29 cellular contexts compared by ENCODE assay signal in the genomic region with DNA sequence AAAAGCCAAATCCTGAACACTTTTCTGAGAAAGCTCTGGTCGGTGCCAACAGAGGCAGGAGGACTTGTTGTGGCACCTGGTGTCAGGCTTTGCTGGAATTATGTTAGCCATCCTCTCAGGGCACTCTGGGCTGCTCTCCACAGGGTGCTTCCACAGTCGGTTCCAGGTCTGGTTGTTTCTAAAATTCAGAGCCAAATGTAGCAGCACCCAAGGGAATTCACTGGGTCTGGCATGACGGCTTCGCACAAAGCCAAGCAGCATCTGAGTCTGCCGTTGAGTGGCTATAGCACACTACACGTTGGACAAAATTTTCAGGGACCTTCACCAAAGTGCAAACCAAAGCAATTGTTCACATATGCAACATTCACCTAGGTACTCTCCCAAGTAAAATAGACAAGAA.
"Had no signal": no experiment of that assay in that cellular context is flagged by ENCODE, and none has a peak within 500 bp of the region (broad histone marks: within the 10 kb centered on the region; RNA-seq: fewer than 3 reads in every experiment).

No MANE protein-coding gene starts in this region.

- H3K27me3 Mint-ChIP-seq: activated naive CD8-positive, alpha-beta T cell; brain had no signal

- DNase-seq: activated CD4-positive, alpha-beta T cell treated with anti-CD3 and anti-CD28 coated beads for 4 hours; activated CD4-positive, alpha-beta T cell treated with anti-CD3 and anti-CD28 coated beads, Interleukin-2, amount 50 U/mL, for 4 hours; activated effector memory CD4-positive, alpha-beta T cell treated with Interleukin-2 at 50 U/mL for 16 hours; activated naive CD4-positive, alpha-beta T cell treated with Interleukin-2 at 50 U/mL for 16 hours; activated T-cell treated with anti-CD3 and anti-CD28 coated beads for 4 hours; activated T-cell treated with anti-CD3 and anti-CD28 coated beads, Interleukin-2, amount 50 U/mL, for 72 hours; adrenal gland; cerebellar nuclear complex; colonic mucosa; effector memory CD4-positive, alpha-beta T cell; islet precursor cell; left ventricle myocardium inferior; mesendoderm; natural killer cell; posterior cingulate gyrus; stimulated activated CD4-positive, alpha-beta T cell treated with anti-CD3 and anti-CD28 coated beads, Interleukin-15, amount 100 ng/mL, for 24 hours; stimulated activated naive CD4-positive, alpha-beta T cell; tibial artery; upper lobe of right lung had no signal

- H3K36me3 ChIP-seq: adrenal gland, ascending aorta, cardiac muscle cell, colonic mucosa, gastroesophageal sphincter, left ventricle myocardium inferior, suprapubic skin, tibial artery, upper lobe of right lung had no signal

- H3K27ac ChIP-seq: adrenal gland, ascending aorta, cardiac muscle cell, colonic mucosa, gastroesophageal sphincter, hepatocyte, left ventricle myocardium inferior, suprapubic skin, tibial artery, upper lobe of right lung, VCaP had no signal

- H3K4me1 ChIP-seq: adrenal gland, ascending aorta, colonic mucosa, gastroesophageal sphincter, left ventricle myocardium inferior, suprapubic skin, upper lobe of right lung had no signal

- H3K27ac Mint-ChIP-seq: activated naive CD8-positive, alpha-beta T cell; activated T-cell treated with anti-CD3 and anti-CD28 coated beads, Interleukin-2, amount 50 U/mL, for 72 hours; natural killer cell had no signal

- H3K9me3 Mint-ChIP-seq: natural killer cell had no signal

- H3K9me3 ChIP-seq: adrenal gland, ascending aorta, colonic mucosa, gastroesophageal sphincter, tibial artery, upper lobe of right lung had no signal

- H3K4me2 ChIP-seq: hepatocyte had no signal

- H3K4me1 Mint-ChIP-seq: natural killer cell had no signal

- H3K4me3 ChIP-seq: adrenal gland, ascending aorta, cardiac muscle cell, colonic mucosa, gastroesophageal sphincter, hepatocyte, left ventricle myocardium inferior, lung, suprapubic skin, tibial artery, upper lobe of right lung had no signal

- H3K27me3 ChIP-seq: adrenal gland, ascending aorta, cardiac muscle cell, colonic mucosa, gastroesophageal sphincter, hepatocyte, suprapubic skin, tibial artery, upper lobe of right lung had no signal

- H3K4me3 Mint-ChIP-seq: activated naive CD8-positive, alpha-beta T cell; activated T-cell treated with anti-CD3 and anti-CD28 coated beads, Interleukin-2, amount 50 U/mL, for 72 hours; brain; natural killer cell had no signal

- H3K36me3 Mint-ChIP-seq: brain had no signal

- ATAC-seq: activated T-cell treated with anti-CD3 and anti-CD28 coated beads, Interleukin-2, amount 50 U/mL, for 72 hours; gastroesophageal sphincter; natural killer cell; right cardiac atrium; upper lobe of right lung had no signal

- H2AFZ ChIP-seq: hepatocyte had no signal
